ENCODE assay signal across 12 cellular contexts in genomic region chr13:50513528-50513863, GRCh38.
DNase-seq lines count a peak whose midpoint lies in the region; ATAC-seq and TF ChIP-seq lines count a peak whose summit lies in the region.
"Had no signal": no experiment of that assay in that cellular context is flagged by ENCODE, and none has a peak within 500 bp of the region (broad histone marks: within the 10 kb centered on the region; RNA-seq: fewer than 3 reads in every experiment).

No MANE protein-coding gene starts in this region.

- peak overlapping the region; percentile 45 for H3K27ac Mint-ChIP-seq in activated CD8-positive, alpha-beta memory T cell treated with anti-CD3 and anti-CD28 coated beads, Interleukin-2, amount 10 ng/mL, durations not matched to agents 7 days and 5 days
- H3K27ac Mint-ChIP-seq in activated T-helper 1 cell treated with anti-CD3 and anti-CD28 coated beads, Interleukin-12 subunit alpha, Interleukin-12 subunit beta, Interleukin-2, Interleukin-4 antibody, amounts not matched to agents 30 ng/mL and 10 ng/mL and 1 ng/mL, durations not matched to agents 14 hours and 24 hours and 36 hours, result no peak overlapping the region
- H3K27ac Mint-ChIP-seq: T-helper 17 cell had no signal

- intact Hi-C loops in activated T-helper 1 cell treated with anti-CD3 and anti-CD28 coated beads, Interleukin-12 subunit alpha, Interleukin-12 subunit beta, Interleukin-2, Interleukin-4 antibody, amounts not matched to agents 30 ng/mL and 10 ng/mL and 1 ng/mL, durations not matched to agents 14 hours and 24 hours and 36 hours (cut with micrococcal nuclease), result no loop called here
- intact Hi-C loops in mucosa of descending colon (cut with DNase I, micrococcal nuclease) (no loop called here), transverse colon (cut with DNase I; ENCODE audit: low total_unique reads) (no loop called here)

- DNase-seq in activated CD8-positive, alpha-beta memory T cell treated with anti-CD3 and anti-CD28 coated beads, Interleukin-2, amount 10 ng/mL, durations not matched to agents 7 days and 5 days, result no peak
- DNase-seq in activated CD8-positive, alpha-beta memory T cell treated with anti-CD3 and anti-CD28 coated beads, Interleukin-2, amount 50 U/mL, for 4 hours, result no peak
- no peak for DNase-seq in activated T-helper 1 cell treated with anti-CD3 and anti-CD28 coated beads, Interleukin-12 subunit alpha, Interleukin-12 subunit beta, Interleukin-2, Interleukin-4 antibody, amounts not matched to agents 30 ng/mL and 10 ng/mL and 1 ng/mL, durations not matched to agents 14 hours and 24 hours and 36 hours (ENCODE audit: low spot score)
- DNase-seq in mucosa of descending colon (no peak), transverse colon (no peak), HuH-7 (ENCODE audit: low spot score) (no peak)
- DNase-seq: naive thymus-derived CD4-positive, alpha-beta T cell; stimulated activated CD4-positive, alpha-beta T cell treated with anti-CD3 and anti-CD28 coated beads, Interleukin-2, amount 100 ng/mL, for 24 hours; stimulated activated naive CD4-positive, alpha-beta T cell; T-helper 17 cell had no signal

- H3K27me3 Mint-ChIP-seq in activated CD8-positive, alpha-beta memory T cell treated with anti-CD3 and anti-CD28 coated beads, Interleukin-2, amount 10 ng/mL, durations not matched to agents 7 days and 5 days, result no peaks in the 10 kb centered on the region
- peaks cover 11% of the 10 kb centered on the region for H3K27me3 Mint-ChIP-seq in activated T-helper 1 cell treated with anti-CD3 and anti-CD28 coated beads, Interleukin-12 subunit alpha, Interleukin-12 subunit beta, Interleukin-2, Interleukin-4 antibody, amounts not matched to agents 30 ng/mL and 10 ng/mL and 1 ng/mL, durations not matched to agents 14 hours and 24 hours and 36 hours (ENCODE audit: insufficient read depth)
- H3K27me3 Mint-ChIP-seq: T-helper 17 cell had no signal

- H3K36me3 Mint-ChIP-seq in activated CD8-positive, alpha-beta memory T cell treated with anti-CD3 and anti-CD28 coated beads, Interleukin-2, amount 10 ng/mL, durations not matched to agents 7 days and 5 days, result peaks cover 5% of the 10 kb centered on the region
- peaks cover 3% of the 10 kb centered on the region for H3K36me3 Mint-ChIP-seq in activated T-helper 1 cell treated with anti-CD3 and anti-CD28 coated beads, Interleukin-12 subunit alpha, Interleukin-12 subunit beta, Interleukin-2, Interleukin-4 antibody, amounts not matched to agents 30 ng/mL and 10 ng/mL and 1 ng/mL, durations not matched to agents 14 hours and 24 hours and 36 hours (ENCODE audit: low read depth)
- H3K36me3 Mint-ChIP-seq: naive thymus-derived CD4-positive, alpha-beta T cell had no signal

- in situ Hi-C loops in transverse colon (cut with MboI; ENCODE audit: low pct_ligation_motif_present in 1 of 4, low pct_unique_long_range_greater_than_20kb in 1 of 4, low sequenced_read_pairs in 3 of 4), result no loop called here

- peaks cover 4% of the 10 kb centered on the region for H3K4me1 Mint-ChIP-seq in activated CD8-positive, alpha-beta memory T cell treated with anti-CD3 and anti-CD28 coated beads, Interleukin-2, amount 10 ng/mL, durations not matched to agents 7 days and 5 days
- no peaks in the 10 kb centered on the region for H3K4me1 Mint-ChIP-seq in activated T-helper 1 cell treated with anti-CD3 and anti-CD28 coated beads, Interleukin-12 subunit alpha, Interleukin-12 subunit beta, Interleukin-2, Interleukin-4 antibody, amounts not matched to agents 30 ng/mL and 10 ng/mL and 1 ng/mL, durations not matched to agents 14 hours and 24 hours and 36 hours (ENCODE audit: low read depth)

- CTCF ChIA-PET in activated CD8-positive, alpha-beta memory T cell treated with anti-CD3 and anti-CD28 coated beads, Interleukin-2, amount 10 ng/mL, durations not matched to agents 7 days and 5 days (lab: Charles Lee), result interaction anchor here (1.1 to 2.3 kb wide), 5 partner anchors 13 to 428 kb away, joined by 3 to 9 read pairs (median 3); no protein-coding TSS in a partner anchor

- peaks cover 22% of the 10 kb centered on the region for H3K4me1 ChIP-seq in mucosa of descending colon (ENCODE audit: low read depth)
- H3K4me1 ChIP-seq in transverse colon, result peaks cover 12 to 42% (median 29%) of the 10 kb centered on the region in 4 donors

- H3K4me3 ChIP-seq in mucosa of descending colon (no peak overlapping the region), transverse colon (peak overlapping the region in 1 of 4 donors; percentile 41)

- no peak for ATAC-seq in activated CD8-positive, alpha-beta memory T cell treated with anti-CD3 and anti-CD28 coated beads, Interleukin-2, amount 10 ng/mL, durations not matched to agents 7 days and 5 days
- ATAC-seq in mucosa of descending colon (peak; percentile 35), GM18517 (IDR thresholded peaks at IDR 0.05; ENCODE audit: unreplicated experiment) (no peak), HG03342 (IDR thresholded peaks at IDR 0.05; ENCODE audit: unreplicated experiment) (no peak)
- ATAC-seq: T-helper 17 cell had no signal

- H3K9me3 ChIP-seq in mucosa of descending colon (no peaks in the 10 kb centered on the region), transverse colon (no peaks in the 10 kb centered on the region)

- no peaks in the 10 kb centered on the region for H3K27me3 ChIP-seq in transverse colon

- H3K9me3 Mint-ChIP-seq in activated CD8-positive, alpha-beta memory T cell treated with anti-CD3 and anti-CD28 coated beads, Interleukin-2, amount 10 ng/mL, durations not matched to agents 7 days and 5 days (ENCODE audit: low read depth), result peaks cover 2% of the 10 kb centered on the region
- no peaks in the 10 kb centered on the region for H3K9me3 Mint-ChIP-seq in activated T-helper 1 cell treated with anti-CD3 and anti-CD28 coated beads, Interleukin-12 subunit alpha, Interleukin-12 subunit beta, Interleukin-2, Interleukin-4 antibody, amounts not matched to agents 30 ng/mL and 10 ng/mL and 1 ng/mL, durations not matched to agents 14 hours and 24 hours and 36 hours

- H3K27ac ChIP-seq in transverse colon, result peak overlapping the region; percentile 83 to 85 (median 84)

- TF ChIP-seq CTCF in mucosa of descending colon (IDR thresholded peaks at IDR 0.05) (no peak), transverse colon (IDR thresholded peaks at IDR 0.05) (no peak)

- no peak for TF ChIP-seq POLR2A in transverse colon (IDR thresholded peaks at IDR 0.05)

- H3K4me3 Mint-ChIP-seq in activated CD8-positive, alpha-beta memory T cell treated with anti-CD3 and anti-CD28 coated beads, Interleukin-2, amount 10 ng/mL, durations not matched to agents 7 days and 5 days, result no peak overlapping the region
- H3K4me3 Mint-ChIP-seq in activated T-helper 1 cell treated with anti-CD3 and anti-CD28 coated beads, Interleukin-12 subunit alpha, Interleukin-12 subunit beta, Interleukin-2, Interleukin-4 antibody, amounts not matched to agents 30 ng/mL and 10 ng/mL and 1 ng/mL, durations not matched to agents 14 hours and 24 hours and 36 hours, result peak overlapping the region; percentile 48
- H3K4me3 Mint-ChIP-seq: T-helper 17 cell had no signal

- no peak for TF ChIP-seq EP300 in transverse colon (IDR thresholded peaks at IDR 0.05; ENCODE audit: low read depth)

- no peaks in the 10 kb centered on the region for H3K36me3 ChIP-seq in mucosa of descending colon (ENCODE audit: low read depth)
- no peaks in the 10 kb centered on the region for H3K36me3 ChIP-seq in transverse colon
